9 cellular contexts compared by ENCODE assay signal in genomic region chr20:58308290-58308679, GRCh38. TPM values are rescaled to one million over a fixed set of nuclear protein-coding genes. Genes with fewer than 3 reads are reported as not detected.
DNase-seq lines count a peak whose midpoint lies in the region; ATAC-seq and TF ChIP-seq lines count a peak whose summit lies in the region.
"Had no signal": no experiment of that assay in that cellular context is flagged by ENCODE, and none has a peak within 500 bp of the region (broad histone marks: within the 10 kb centered on the region; RNA-seq: fewer than 3 reads in every experiment).

No MANE protein-coding gene starts in this region.

- H3K27ac ChIP-seq in angular gyrus (ENCODE audit: low read depth, low read length): peak overlapping the region; percentile 65
- peak overlapping the region in 1 of 2 donors; percentile 90 for H3K27ac ChIP-seq in left lung
- H3K27ac ChIP-seq in thoracic aorta: peak overlapping the region in 1 of 2 donors; percentile 68

- no peaks in the 10 kb centered on the region for H3K9me3 Mint-ChIP-seq in activated CD4-positive, alpha-beta T cell treated with anti-CD3 and anti-CD28 coated beads, Interleukin-2, amount 10 ng/mL, durations not matched to agents 7 days and 5 days

- peaks cover 64% of the 10 kb centered on the region for H3K4me1 Mint-ChIP-seq in activated CD4-positive, alpha-beta T cell treated with anti-CD3 and anti-CD28 coated beads, Interleukin-2, amount 10 ng/mL, durations not matched to agents 7 days and 5 days

- H3K36me3 Mint-ChIP-seq in activated CD4-positive, alpha-beta T cell treated with anti-CD3 and anti-CD28 coated beads, Interleukin-2, amount 10 ng/mL, durations not matched to agents 7 days and 5 days (ENCODE audit: low read depth): peaks cover 33% of the 10 kb centered on the region

- peaks cover 0 to 17% of the 10 kb centered on the region in 2 donors for H3K36me3 ChIP-seq in left lung
- no peaks in the 10 kb centered on the region for H3K36me3 ChIP-seq in thoracic aorta

- no peaks in the 10 kb centered on the region for H3K27me3 Mint-ChIP-seq in activated CD4-positive, alpha-beta T cell treated with anti-CD3 and anti-CD28 coated beads, Interleukin-2, amount 10 ng/mL, durations not matched to agents 7 days and 5 days

- peak overlapping the region; percentile 74 to 98 for H3K4me3 ChIP-seq in left lung
- peak overlapping the region; percentile 96 for H3K4me3 ChIP-seq in thoracic aorta
- H3K4me3 ChIP-seq: SJSA1 had no signal

- CTCF ChIA-PET in activated CD4-positive, alpha-beta T cell treated with anti-CD3 and anti-CD28 coated beads, Interleukin-2, amount 10 ng/mL, durations not matched to agents 7 days and 5 days (lab: Charles Lee): no interaction called here

- H3K4me1 ChIP-seq in left lung (peaks cover 11 to 56% of the 10 kb centered on the region in 2 donors), thoracic aorta (ENCODE audit: control insufficient read depth in 1 of 2, low read depth in 2 of 2) (peaks cover 12 to 33% of the 10 kb centered on the region in 2 donors)

- H3K9me3 ChIP-seq in left lung: no peaks in the 10 kb centered on the region
- H3K9me3 ChIP-seq in thoracic aorta: no peaks in the 10 kb centered on the region
- H3K9me3 ChIP-seq: SJSA1 had no signal

- no peaks in the 10 kb centered on the region for H3K27me3 ChIP-seq in left lung
- no peaks in the 10 kb centered on the region for H3K27me3 ChIP-seq in thoracic aorta (replicated peaks; ENCODE audit: insufficient read depth)
- H3K27me3 ChIP-seq: SJSA1 had no signal

- intact Hi-C loops in left lung (cut with DNase I): no loop called here

- peak overlapping the region; percentile 80 for H3K4me3 Mint-ChIP-seq in activated CD4-positive, alpha-beta T cell treated with anti-CD3 and anti-CD28 coated beads, Interleukin-2, amount 10 ng/mL, durations not matched to agents 7 days and 5 days

- H3K27ac Mint-ChIP-seq in activated CD4-positive, alpha-beta T cell treated with anti-CD3 and anti-CD28 coated beads, Interleukin-2, amount 10 ng/mL, durations not matched to agents 7 days and 5 days: peak overlapping the region; percentile 95

- POLR2A ChIA-PET in activated CD4-positive, alpha-beta T cell treated with anti-CD3 and anti-CD28 coated beads, Interleukin-2, amount 10 ng/mL, durations not matched to agents 7 days and 5 days (lab: Charles Lee): no interaction called here

- TF ChIP-seq CTCF in left lung (IDR thresholded peaks at IDR 0.05) (no peak), thoracic aorta (IDR thresholded peaks at IDR 0.05) (no peak)

- DNase-seq in activated CD4-positive, alpha-beta T cell treated with anti-CD3 and anti-CD28 coated beads, Interleukin-2, amount 10 ng/mL, durations not matched to agents 7 days and 5 days: no peak
- DNase-seq in activated CD4-positive, alpha-beta T cell treated with anti-CD3 and anti-CD28 coated beads for 1 hour: no peak
- DNase-seq in left lung (no peak), thoracic aorta (ENCODE audit: low spot score) (no peak), Ammon's horn (ENCODE audit: low spot score) (no peak), NCI-H748 (lab: John Stamatoyannopoulos, UW; ENCODE audit: unreplicated experiment) (no peak), GDM1 (lab: John Stamatoyannopoulos, UW) (no peak)

- ATAC-seq in left lung: no peak
- no peak for ATAC-seq in thoracic aorta (ENCODE audit: insufficient number of reproducible peaks, low FRiP score, low read depth)

RNA-seq across cellular contexts. Expression of gene RAB22A, which starts 1.2 kb away (rescaled TPM):
- total RNA-seq in activated CD4-positive, alpha-beta T cell treated with anti-CD3 and anti-CD28 coated beads, Interleukin-2, amount 10 ng/mL, durations not matched to agents 7 days and 5 days: 10 to 100 TPM; 15.5 to 18.0 TPM
- total RNA-seq in left lung (10 to 100 TPM; 20.4 to 26.2 TPM), thoracic aorta (10 to 100 TPM; 18.7 to 26.5 TPM)
